In genomic region chr17:41464682-41465081, GRCh38 we compare ENCODE assay signal across 9 cellular contexts. TPM values are rescaled to one million over a fixed set of nuclear protein-coding genes. Genes with fewer than 3 reads are reported as not detected.
DNase-seq lines count a peak whose midpoint lies in the region; ATAC-seq, FAIRE-seq and TF ChIP-seq lines count a peak whose summit lies in the region.
"Had no signal": no experiment of that assay in that cellular context is flagged by ENCODE, and none has a peak within 500 bp of the region (broad histone marks: within the 10 kb centered on the region; RNA-seq: fewer than 3 reads in every experiment).

No MANE protein-coding gene starts in this region.

- H3K79me2 ChIP-seq in trophoblast cell (ENCODE audit: control insufficient read depth, insufficient read depth, low read length, poor library complexity), result no peaks in the 10 kb centered on the region

- no peak overlapping the region for H3K4me2 ChIP-seq in trophoblast cell (ENCODE audit: low read length)

- no peak overlapping the region for H2AK5ac ChIP-seq in trophoblast cell (ENCODE audit: low read length)

- no peak for TF ChIP-seq CTCF in esophagus squamous epithelium (IDR thresholded peaks at IDR 0.05)

- H3K14ac ChIP-seq in trophoblast cell (ENCODE audit: low read length), result no peak overlapping the region

- H3K36me3 ChIP-seq in esophagus squamous epithelium (no peaks in the 10 kb centered on the region), trophoblast cell (ENCODE audit: control insufficient read depth in 1 of 2, insufficient read depth in 2 of 2, low read length in 2 of 2) (no peaks in the 10 kb centered on the region)

- no peaks in the 10 kb centered on the region for H3K9me3 ChIP-seq in esophagus squamous epithelium
- peaks cover 5% of the 10 kb centered on the region for H3K9me3 ChIP-seq in trophoblast cell (ENCODE audit: insufficient read depth, low read depth, low read length)

- no peak overlapping the region for H3K18ac ChIP-seq in trophoblast cell (ENCODE audit: low read length)

- FAIRE-seq in GM19239 (lab: Jason Lieb, UNC), result no peak

- H3K27ac ChIP-seq in esophagus squamous epithelium (peak overlapping the region in 3 of 4 donors; percentile 17 to 71 (median 64)), trophoblast cell (ENCODE audit: low read depth, low read length) (no peak overlapping the region)

- no peak overlapping the region for H2BK120ac ChIP-seq in trophoblast cell (ENCODE audit: insufficient read depth, low read length, poor library complexity)

- intact Hi-C loops in esophagus squamous epithelium (cut with DNase I), result no loop called here

- ATAC-seq in HG03039 (IDR thresholded peaks at IDR 0.05; ENCODE audit: unreplicated experiment), result no peak
- no peak for ATAC-seq in GM18870 (IDR thresholded peaks at IDR 0.05; ENCODE audit: unreplicated experiment)

- H4K8ac ChIP-seq in trophoblast cell (ENCODE audit: low read depth, low read length), result no peak overlapping the region

- no peak for TF ChIP-seq POLR2A in esophagus squamous epithelium (IDR thresholded peaks at IDR 0.05)

- H3K4me3 ChIP-seq in esophagus squamous epithelium (no peak overlapping the region), trophoblast cell (ENCODE audit: low read depth, low read length) (no peak overlapping the region)

- H3K4ac ChIP-seq in trophoblast cell (ENCODE audit: low read depth, low read length), result no peak overlapping the region

- WGBS in esophagus squamous epithelium, 2 donors, result 11 to 56% methylated on average over 2 to 3 of the region's 6 CpGs
- no CpG with 5 or more reads among the region's 6 CpGs for WGBS in trophoblast cell (ENCODE audit: extremely low coverage, insufficient coverage, insufficient read length)

- DNase-seq in COR-L47 (lab: John Stamatoyannopoulos, UW) (peak; percentile 33), NCI-H460 (ENCODE audit: extremely low read depth, low read depth) (peak; percentile 34), esophagus squamous epithelium (lab: John Stamatoyannopoulos, UW) (no peak), trophoblast cell (peak; percentile 9 to 25), medulla oblongata (ENCODE audit: extremely low spot score) (no peak), GM19239 (ENCODE audit: insufficient read length, low spot score) (no peak)
- DNase-seq: T-helper 2 cell had no signal

- H3K4me1 ChIP-seq in esophagus squamous epithelium (peaks cover 13 to 67% (median 29%) of the 10 kb centered on the region in 3 donors), trophoblast cell (ENCODE audit: control insufficient read depth in 1 of 2, insufficient read depth in 2 of 2, low read length in 2 of 2) (no peaks in the 10 kb centered on the region)

- no peaks in the 10 kb centered on the region for H3K79me1 ChIP-seq in trophoblast cell (ENCODE audit: low read length)

- H2BK5ac ChIP-seq in trophoblast cell (ENCODE audit: low read depth, low read length, poor library complexity), result no peak overlapping the region

- H4K12ac ChIP-seq in trophoblast cell (ENCODE audit: low read depth, low read length), result no peak overlapping the region

- no peak overlapping the region for H4K91ac ChIP-seq in trophoblast cell (ENCODE audit: low read depth, low read length)

- no peaks in the 10 kb centered on the region for H3K27me3 ChIP-seq in esophagus squamous epithelium
- H3K27me3 ChIP-seq in trophoblast cell (ENCODE audit: insufficient read depth, low read length), result no peaks in the 10 kb centered on the region

- H2AFZ ChIP-seq in trophoblast cell (ENCODE audit: insufficient read depth, low read length, poor library complexity), result no peak overlapping the region

- H2BK12ac ChIP-seq in trophoblast cell (ENCODE audit: low read length), result no peak overlapping the region

- no peak overlapping the region for H3K9ac ChIP-seq in trophoblast cell (ENCODE audit: low read length)

- H3K23ac ChIP-seq in trophoblast cell (ENCODE audit: low read length), result no peak overlapping the region

RNA-seq across cellular contexts. Expression of gene KRT32, which starts 2.5 kb away (rescaled TPM):
- total RNA-seq in NCI-H460 (2014; rRNA removed; shearing (Covaris generic)), result not detected in 2 replicates
- polyA plus RNA-seq in NCI-H460 (2014; cell fraction: nucleus; rRNA removed), result not detected in 2 replicates
- total RNA-seq in esophagus squamous epithelium, result 10 to 100 TPM in 1 of 4 donors, 1 to 10 TPM in 2, under 1 TPM in 1; 0.61 to 12.8 (median 4.6) TPM
- not detected in 2 replicates for polyA plus RNA-seq in trophoblast cell (2013)

RNA-seq across cellular contexts. Expression of gene KRT35, which starts 16.3 kb away (rescaled TPM):
- not detected in 2 replicates for total RNA-seq in NCI-H460 (2014; rRNA removed; shearing (Covaris generic))
- not detected in 2 replicates for polyA plus RNA-seq in NCI-H460 (2014; cell fraction: nucleus; rRNA removed)
- not detected for total RNA-seq in esophagus squamous epithelium
- polyA plus RNA-seq in trophoblast cell (2013), result not detected in 2 replicates

RNA-seq across cellular contexts. Expression of gene KRT38, which starts 23.9 kb away (rescaled TPM):
- total RNA-seq in NCI-H460 (2014; rRNA removed; shearing (Covaris generic)), result not detected in 2 replicates
- polyA plus RNA-seq in NCI-H460 (2014; cell fraction: nucleus; rRNA removed), result not detected in 2 replicates
- under 1 TPM in 1 of 4 donors, not detected in 3; 0.18 TPM for total RNA-seq in esophagus squamous epithelium
- polyA plus RNA-seq in trophoblast cell (2013), result not detected in 2 replicates

RNA-seq across cellular contexts. Expression of gene KRT36, which starts 25.0 kb away (rescaled TPM):
- not detected in 2 replicates for total RNA-seq in NCI-H460 (2014; rRNA removed; shearing (Covaris generic))
- not detected in 2 replicates for polyA plus RNA-seq in NCI-H460 (2014; cell fraction: nucleus; rRNA removed)
- under 1 TPM in 1 of 4 donors, not detected in 3; 0.38 TPM for total RNA-seq in esophagus squamous epithelium
- polyA plus RNA-seq in trophoblast cell (2013), result not detected in 2 replicates

RNA-seq across cellular contexts. Expression of gene KRT37, which starts 40.3 kb away (rescaled TPM):
- total RNA-seq in NCI-H460 (2014; rRNA removed; shearing (Covaris generic)), result not detected in 2 replicates
- polyA plus RNA-seq in NCI-H460 (2014; cell fraction: nucleus; rRNA removed), result not detected in 2 replicates
- not detected for total RNA-seq in esophagus squamous epithelium
- 0.03 and 0.07 TPM in 2 replicates for polyA plus RNA-seq in trophoblast cell (2013)

Comparison
In these comparisons a context has a peak if more than half of its experiments do, and no peak if none do; other contexts are left out.
1. DNase-seq: peak in COR-L47 (single experiment), NCI-H460 (single experiment) and trophoblast cell (2 of 2); none in esophagus squamous epithelium (single experiment), medulla oblongata (single experiment) and GM19239 (single experiment).